Comparison of ENCODE assay signal across 20 cellular contexts in the genomic region with DNA sequence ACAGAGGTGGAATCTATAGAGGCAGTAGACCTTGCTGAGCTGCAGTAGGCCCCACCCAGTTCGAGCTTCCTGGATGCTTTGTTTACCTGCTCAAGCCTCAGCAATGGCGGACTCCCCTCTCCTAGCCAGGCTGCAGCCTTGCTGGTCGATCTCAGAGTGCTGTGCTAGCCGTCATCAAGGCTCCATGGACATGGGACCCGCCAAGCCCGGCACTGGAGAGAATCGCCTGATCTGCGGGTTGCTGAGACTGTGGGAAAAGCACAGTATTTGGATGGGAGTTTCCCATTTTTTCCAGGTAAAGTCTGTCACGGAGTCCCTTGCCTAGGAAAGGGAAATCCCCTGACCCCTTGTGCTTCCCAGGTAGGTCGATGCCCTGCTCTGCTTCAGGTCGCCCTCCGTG.
"Had no signal": no experiment of that assay in that cellular context is flagged by ENCODE, and none has a peak within 500 bp of the region (broad histone marks: within the 10 kb centered on the region; RNA-seq: fewer than 3 reads in every experiment).

No MANE protein-coding gene starts in this region.

- H3K9me3 Mint-ChIP-seq: activated naive CD4-positive, alpha-beta T cell treated with anti-CD3 and anti-CD28 coated beads, Interleukin-2, amount 50 U/mL, for 24 hours; type B pancreatic cell had no signal

- H3K27ac ChIP-seq: ascending aorta, gastrocnemius medialis, left ventricle myocardium inferior, parathyroid adenoma, stomach, WERI-Rb-1 had no signal

- H3K4me1 ChIP-seq: ascending aorta, gastrocnemius medialis, left ventricle myocardium inferior, parathyroid adenoma, stomach had no signal

- H3K4me3 Mint-ChIP-seq: activated naive CD4-positive, alpha-beta T cell treated with anti-CD3 and anti-CD28 coated beads, Interleukin-2, amount 50 U/mL, for 24 hours; central memory CD8-positive, alpha-beta T cell; immature natural killer cell; nephron; type B pancreatic cell had no signal

- H3K27ac Mint-ChIP-seq: activated naive CD4-positive, alpha-beta T cell treated with anti-CD3 and anti-CD28 coated beads, Interleukin-2, amount 50 U/mL, for 24 hours; immature natural killer cell; nephron; type B pancreatic cell had no signal

- H3K36me3 ChIP-seq: ascending aorta, gastrocnemius medialis, left ventricle myocardium inferior, stomach, WERI-Rb-1 had no signal

- H3K4me1 Mint-ChIP-seq: activated naive CD4-positive, alpha-beta T cell treated with anti-CD3 and anti-CD28 coated beads, Interleukin-2, amount 50 U/mL, for 24 hours; central memory CD8-positive, alpha-beta T cell; immature natural killer cell; nephron had no signal

- DNase-seq: activated CD4-positive, alpha-beta T cell treated with anti-CD3 and anti-CD28 coated beads for 1 hour; activated gamma-delta T cell; effector CD4-positive, alpha-beta T cell; gastrocnemius medialis; head of caudate nucleus; immature natural killer cell; kidney glomerular epithelial cell; left ventricle myocardium inferior; mammary epithelial cell; midbrain; stimulated activated CD4-positive, alpha-beta T cell treated with anti-CD3 and anti-CD28 coated beads, Interleukin-4, amount 100 ng/mL, for 1 hour; stomach; WERI-Rb-1 had no signal

- H3K27me3 ChIP-seq: ascending aorta, stomach had no signal

- H3K9ac ChIP-seq: parathyroid adenoma had no signal

- H3K4me3 ChIP-seq: ascending aorta, gastrocnemius medialis, left ventricle myocardium inferior, smooth muscle cell, stomach had no signal

- H3K36me3 Mint-ChIP-seq: activated naive CD4-positive, alpha-beta T cell treated with anti-CD3 and anti-CD28 coated beads, Interleukin-2, amount 50 U/mL, for 24 hours; immature natural killer cell; type B pancreatic cell had no signal

- H3K9me3 ChIP-seq: gastrocnemius medialis had no signal

- H3K27me3 Mint-ChIP-seq: activated naive CD4-positive, alpha-beta T cell treated with anti-CD3 and anti-CD28 coated beads, Interleukin-2, amount 50 U/mL, for 24 hours; central memory CD8-positive, alpha-beta T cell; type B pancreatic cell had no signal
